In the genomic region with DNA sequence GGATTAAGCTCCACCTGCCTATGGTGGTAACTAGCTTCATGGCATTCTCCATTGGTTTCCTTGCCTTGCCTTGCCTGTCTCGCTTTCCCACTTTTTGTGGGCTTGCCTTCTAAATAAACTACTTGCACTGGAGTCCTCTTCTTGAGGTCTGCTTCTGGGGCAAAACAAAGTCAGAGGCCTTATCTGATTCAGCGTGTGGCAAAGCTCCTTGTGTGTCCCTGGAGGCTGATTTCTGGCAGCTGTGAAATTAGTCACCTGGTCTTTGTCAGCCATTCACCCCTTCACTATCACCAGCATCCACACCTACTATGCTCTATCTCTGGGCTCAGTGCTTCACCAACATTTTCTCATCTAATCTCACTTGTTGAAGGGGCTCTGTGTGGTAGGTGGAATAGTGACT, we compare ENCODE assay signal across 17 cellular contexts.
"Had no signal": no experiment of that assay in that cellular context is flagged by ENCODE, and none has a peak within 500 bp of the region (broad histone marks: within the 10 kb centered on the region; RNA-seq: fewer than 3 reads in every experiment).

No MANE protein-coding gene starts in this region.

- H3K4me1 ChIP-seq: esophagus muscularis mucosa, foreskin keratinocyte, transverse colon had no signal

- H3K4me3 ChIP-seq: esophagus muscularis mucosa, right atrium auricular region, skin epidermis, transverse colon had no signal

- DNase-seq: activated CD4-positive, alpha-beta memory T cell treated with anti-CD3 and anti-CD28 coated beads, Interleukin-2, amount 10 ng/mL, durations not matched to agents 7 days and 5 days; activated CD4-positive, alpha-beta T cell treated with anti-CD3 and anti-CD28 coated beads for 36 hours; activated effector memory CD4-positive, alpha-beta T cell treated with Interleukin-2 at 50 U/mL for 16 hours; activated T-cell treated with anti-CD3 and anti-CD28 coated beads, Interleukin-2, amount 50 U/mL, for 4 hours; amniotic stem cell; foreskin keratinocyte; head of caudate nucleus; immature natural killer cell; stimulated activated CD4-positive, alpha-beta T cell treated with anti-CD3 and anti-CD28 coated beads, Interleukin-15, amount 100 ng/mL, for 24 hours; stimulated activated CD4-positive, alpha-beta T cell treated with anti-CD3 and anti-CD28 coated beads, Interleukin-4, amount 100 ng/mL, for 1 hour; stimulated activated naive CD4-positive, alpha-beta T cell treated with Interleukin-2 at 50 U/mL for 16 hours; substantia nigra; transverse colon; WERI-Rb-1 had no signal

- H3K27ac ChIP-seq: esophagus muscularis mucosa, foreskin keratinocyte, right atrium auricular region, skin epidermis, transverse colon, WERI-Rb-1 had no signal

- H3K9me3 ChIP-seq: esophagus muscularis mucosa, right atrium auricular region, transverse colon had no signal

- H3K27me3 ChIP-seq: esophagus muscularis mucosa, foreskin keratinocyte, right atrium auricular region, transverse colon had no signal

- H3K36me3 ChIP-seq: esophagus muscularis mucosa, right atrium auricular region, transverse colon, WERI-Rb-1 had no signal
